Comparison of ENCODE assay signal across 1 cellular context in genomic region chr4:112861378-112862317, GRCh38.
TF ChIP-seq lines count a peak whose summit lies in the region.

No MANE protein-coding gene starts in this region.

TF ChIP-seq in H1, 55 proteins besides CTCF, POLR2A, EP300 and RAD21:
- no peak for TF ChIP-seq SP4 (IDR thresholded peaks at IDR 0.05; ENCODE audit: low read length)
- peak; percentile 74 for TF ChIP-seq JUND (IDR thresholded peaks at IDR 0.05; ENCODE audit: low read length)
TF ChIP-seq in H1: peak in this region for 1.
